Comparison of ENCODE assay signal across 12 cellular contexts in genomic region chr2:200275281-200276103, GRCh38.
"Had no signal": no experiment of that assay in that cellular context is flagged by ENCODE, and none has a peak within 500 bp of the region (broad histone marks: within the 10 kb centered on the region; RNA-seq: fewer than 3 reads in every experiment).

No MANE protein-coding gene starts in this region.

- H3K4me3 Mint-ChIP-seq: activated naive CD4-positive, alpha-beta T cell treated with anti-CD3 and anti-CD28 coated beads, Interleukin-2, amount 50 U/mL, for 24 hours; natural killer cell treated with Interleukin-12 subunit alpha and Interleukin-12 subunit beta and Interleukin-15 and Interleukin-18, amount 100 ng/mL, for 72 hours; T-helper 17 cell had no signal

- H3K4me1 ChIP-seq: body of pancreas, thyroid gland had no signal

- H3K9me3 Mint-ChIP-seq: activated naive CD4-positive, alpha-beta T cell treated with anti-CD3 and anti-CD28 coated beads, Interleukin-2, amount 50 U/mL, for 24 hours; natural killer cell treated with Interleukin-12 subunit alpha and Interleukin-12 subunit beta and Interleukin-15 and Interleukin-18, amount 100 ng/mL, for 72 hours had no signal

- ATAC-seq: body of pancreas; left cardiac atrium; mucosa of descending colon; natural killer cell treated with Interleukin-12 subunit alpha and Interleukin-12 subunit beta and Interleukin-15 and Interleukin-18, amount 100 ng/mL, for 72 hours; T-helper 17 cell had no signal

- H3K36me3 ChIP-seq: ovary, thyroid gland had no signal

- DNase-seq: activated effector memory CD4-positive, alpha-beta T cell treated with Interleukin-2 at 50 U/mL for 16 hours; body of pancreas; left cardiac atrium; mucosa of descending colon; ovary; stimulated activated CD4-positive, alpha-beta T cell treated with anti-CD3 and anti-CD28 coated beads, Interleukin-4, amount 100 ng/mL, for 4 hours; T-helper 17 cell; thyroid gland had no signal

- H3K27me3 ChIP-seq: body of pancreas, ovary, thyroid gland had no signal

- H3K27ac Mint-ChIP-seq: activated naive CD4-positive, alpha-beta T cell treated with anti-CD3 and anti-CD28 coated beads, Interleukin-2, amount 50 U/mL, for 24 hours; natural killer cell treated with Interleukin-12 subunit alpha and Interleukin-12 subunit beta and Interleukin-15 and Interleukin-18, amount 100 ng/mL, for 72 hours; T-helper 17 cell had no signal

- H3K36me3 Mint-ChIP-seq: activated naive CD4-positive, alpha-beta T cell treated with anti-CD3 and anti-CD28 coated beads, Interleukin-2, amount 50 U/mL, for 24 hours; natural killer cell treated with Interleukin-12 subunit alpha and Interleukin-12 subunit beta and Interleukin-15 and Interleukin-18, amount 100 ng/mL, for 72 hours had no signal

- H3K4me1 Mint-ChIP-seq: activated naive CD4-positive, alpha-beta T cell treated with anti-CD3 and anti-CD28 coated beads, Interleukin-2, amount 50 U/mL, for 24 hours; T-helper 17 cell had no signal

- H3K9me3 ChIP-seq: body of pancreas, mucosa of descending colon, ovary, thyroid gland had no signal

- H3K4me3 ChIP-seq: body of pancreas, lung, mucosa of descending colon, ovary, skin epidermis, thyroid gland had no signal

- H3K27ac ChIP-seq: body of pancreas, ovary, skin epidermis, thyroid gland had no signal
